ENCODE assay signal across 16 cellular contexts in the genomic region with DNA sequence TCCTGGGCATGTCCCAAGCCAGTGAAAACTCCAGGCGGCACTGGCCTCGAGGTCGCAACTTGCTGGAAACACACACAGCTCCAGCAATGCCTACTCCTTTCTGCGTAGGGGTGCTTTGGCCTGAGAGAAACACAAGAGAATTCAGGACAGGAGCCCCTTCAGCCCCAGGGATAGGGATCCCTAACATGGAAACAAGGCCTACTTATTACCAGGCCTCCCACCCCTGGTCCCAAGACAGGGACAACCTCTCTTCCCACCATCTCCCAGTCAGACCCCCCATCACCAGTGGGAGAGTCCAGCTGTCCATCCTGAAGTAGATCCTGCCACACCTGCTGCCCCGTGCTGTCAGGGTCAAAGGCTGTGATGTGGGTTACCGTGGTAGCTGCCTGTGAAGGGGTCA. TPM values are rescaled to one million over a fixed set of nuclear protein-coding genes. Genes with fewer than 3 reads are reported as not detected.
DNase-seq lines count a peak whose midpoint lies in the region; ATAC-seq, FAIRE-seq and TF ChIP-seq lines count a peak whose summit lies in the region.
"Had no signal": no experiment of that assay in that cellular context is flagged by ENCODE, and none has a peak within 500 bp of the region (broad histone marks: within the 10 kb centered on the region; RNA-seq: fewer than 3 reads in every experiment).

No MANE protein-coding gene starts in this region.

- no peak overlapping the region for H2BK12ac ChIP-seq in neuronal stem cell (ENCODE audit: low read length)

- no TSS peak for BruUV-seq in GM12878 (replicated peaks; lab: Mats Ljungman, UMichigan)

- H4K20me1 ChIP-seq in GM12878 (ENCODE audit: control insufficient read depth, insufficient read depth): no peaks in the 10 kb centered on the region

- H2BK15ac ChIP-seq in neuronal stem cell (ENCODE audit: low read length): no peak overlapping the region

- SMC1A ChIA-PET in GM12878 (lab: Charles Lee; ENCODE audit: uncharacterized antibody, unreplicated experiment): interaction anchor here (1.7 kb wide), 1 partner anchor 79 kb away, joined by 3 read pairs; no protein-coding TSS in a partner anchor

- 96% methylated on average over 6 of the region's 6 CpGs for WGBS in GM12878 (ENCODE audit: insufficient coverage, insufficient replicate concordance, low lambda C conversion rate, missing lambda C conversion rate)
- no CpG with 5 or more reads among the region's 6 CpGs for whole genome bisulfite sequencing in neuronal stem cell (ENCODE audit: extremely low coverage in 2 of 2, insufficient read length in 2 of 2, insufficient replicate concordance in 1 of 2), 2 donors

- TF ChIP-seq RAD21 in GM12878 (IDR thresholded peaks at IDR 0.05; ENCODE audit: insufficient read depth, low read depth, low read length): no peak

- no peak overlapping the region for H4K8ac ChIP-seq in neuronal stem cell (ENCODE audit: low read depth, low read length)

- no peak overlapping the region for H4K91ac ChIP-seq in neuronal stem cell (ENCODE audit: low read depth, low read length, poor library complexity)

- intact Hi-C loops in GM12878 (cut with micrococcal nuclease; ENCODE audit: unreplicated experiment): no loop called here

- POLR2A ChIA-PET in GM12878 (lab: Charles Lee): interaction anchor here (1.1 to 2.3 kb wide), 3 partner anchors 8 to 13 kb away, joined by 3 to 8 read pairs (median 4); partner anchors contain the start of genes CREB3 and TLN1

- TF ChIP-seq POLR2A in GM12878 (IDR thresholded peaks at IDR 0.05; ENCODE audit: low read depth, low read length): peak; percentile 30; the same call in 1 of the 2 replicates

- H3K36me3 ChIP-seq in GM12878 (ENCODE audit: control insufficient read depth in 2 of 2, insufficient read depth in 2 of 2, low read length in 1 of 2) (peaks cover 36 to 55% of the 10 kb centered on the region in 2 experiments), neuronal stem cell (replicated peaks in 1 of 2; ENCODE audit: control insufficient read depth in 2 of 2, insufficient read depth in 2 of 2, low read length in 2 of 2) (peaks cover 81 to 98% of the 10 kb centered on the region in 2 donors)

- H3K4me1 ChIP-seq in GM12878 (ENCODE audit: control insufficient read depth, insufficient read depth, low read length): no peaks in the 10 kb centered on the region; the same call in 1 of the 2 replicates
- peaks cover 2 to 3% of the 10 kb centered on the region in 2 donors for H3K4me1 ChIP-seq in neuronal stem cell (ENCODE audit: control insufficient read depth in 2 of 2, insufficient read depth in 1 of 2, low read depth in 1 of 2, low read length in 2 of 2)

- H3K4ac ChIP-seq in neuronal stem cell (ENCODE audit: low read length): no peak overlapping the region

- no peak overlapping the region for H3K9ac ChIP-seq in GM12878 (ENCODE audit: control insufficient read depth, insufficient read depth, low read length)
- peak overlapping the region; percentile 9 for H3K9ac ChIP-seq in neuronal stem cell (ENCODE audit: low read depth, low read length, poor library complexity)
- H3K9ac ChIP-seq: SK-N-SH had no signal

- no peak overlapping the region for H3K23ac ChIP-seq in neuronal stem cell (ENCODE audit: low read depth, low read length, poor library complexity)

- H3K79me1 ChIP-seq in neuronal stem cell (ENCODE audit: low read depth, low read length): no peaks in the 10 kb centered on the region

- no peak overlapping the region for H2BK120ac ChIP-seq in neuronal stem cell (ENCODE audit: low read depth, low read length)

- in situ Hi-C loops in GM12878 (cut with MboI): no loop called here

- no peak for TF ChIP-seq CTCF in GM12878 (IDR thresholded peaks at IDR 0.05 in 2 of 3, conservative IDR thresholded peaks at IDR 0.05 in 1 of 3; ENCODE audit: control insufficient read depth in 2 of 3, extremely low read depth in 1 of 3, insufficient read depth in 1 of 3, low read depth in 3 of 3, low read length in 3 of 3)

- H2AFZ ChIP-seq in GM12878 (ENCODE audit: control insufficient read depth, low read depth, low read length) (no peak overlapping the region), neuronal stem cell (ENCODE audit: low read length) (no peak overlapping the region)

- ATAC-seq in GM12878 (no peak), HG03439 (IDR thresholded peaks at IDR 0.05; ENCODE audit: unreplicated experiment) (no peak)
- ATAC-seq: T-cell had no signal

- no peak overlapping the region for H2BK5ac ChIP-seq in neuronal stem cell (ENCODE audit: low read length)

- H3K4me3 ChIP-seq in GM12878: no peak overlapping the region
- no peak overlapping the region for H3K4me3 ChIP-seq in neuronal stem cell (ENCODE audit: low read length in 2 of 2)
- H3K4me3 ChIP-seq: Peyer's patch had no signal

- no peak overlapping the region for H3K18ac ChIP-seq in neuronal stem cell (ENCODE audit: low read length)

- no peak overlapping the region for H3K27ac ChIP-seq in GM12878 (ENCODE audit: control insufficient read depth, insufficient read depth)
- H3K27ac ChIP-seq in neuronal stem cell (replicated peaks; ENCODE audit: low read length): no peak overlapping the region
- H3K27ac ChIP-seq: Peyer's patch had no signal

- no peak overlapping the region for H3K4me2 ChIP-seq in GM12878 (ENCODE audit: control insufficient read depth, insufficient read depth)
- H3K4me2 ChIP-seq in neuronal stem cell (ENCODE audit: insufficient read depth, low read length, poor library complexity, severe bottlenecking): no peak overlapping the region
- H3K4me2 ChIP-seq: SK-N-SH had no signal

- no peak overlapping the region for H3K14ac ChIP-seq in neuronal stem cell (ENCODE audit: low read length)

- peaks cover 6% of the 10 kb centered on the region for H3K79me2 ChIP-seq in GM12878 (ENCODE audit: control insufficient read depth, insufficient read depth, low read length)

- FAIRE-seq in GM12878 (lab: Jason Lieb, UNC): no peak

- no peaks in the 10 kb centered on the region for H3K27me3 ChIP-seq in GM12878 (replicated peaks in 1 of 2; ENCODE audit: control insufficient read depth in 2 of 2, insufficient read depth in 2 of 2, low read length in 1 of 2)
- H3K27me3 ChIP-seq in neuronal stem cell (ENCODE audit: control insufficient read depth in 3 of 3, insufficient read depth in 3 of 3, low read depth in 1 of 3, low read length in 3 of 3): no peaks in the 10 kb centered on the region
- H3K27me3 ChIP-seq: Peyer's patch had no signal

- H3K9me3 ChIP-seq in GM12878 (replicated peaks; ENCODE audit: control insufficient read depth, insufficient read depth, low read length) (no peaks in the 10 kb centered on the region), neuronal stem cell (replicated peaks in 1 of 2; ENCODE audit: control insufficient read depth in 2 of 2, insufficient read depth in 1 of 2, low read depth in 1 of 2, low read length in 2 of 2) (no peaks in the 10 kb centered on the region)
- H3K9me3 ChIP-seq: Peyer's patch, SK-N-SH had no signal

- DNase-seq in GM12878 (ENCODE audit: low read depth, low spot score): no peak
- no peak for DNase-seq in neuronal stem cell (ENCODE audit: low spot score)
- no peak for DNase-seq in NCI-H2081 (lab: John Stamatoyannopoulos, UW)
- DNase-seq: CD4-positive, CD25-positive, alpha-beta regulatory T cell; EL; MM.1S; NCI-H1092 treated with DMSO at 0.1 percent for 48 hours; NCI-H2107; NCI-H226; NCI-H524 treated with DMSO at 0.1 percent for 48 hours; Peyer's patch; SHP77; SK-N-SH; T-cell had no signal

- TF ChIP-seq EP300 in GM12878 (IDR thresholded peaks at IDR 0.05; ENCODE audit: borderline replicate concordance in 1 of 2, control insufficient read depth in 1 of 2, low read depth in 2 of 2, low read length in 2 of 2): no peak

- H2AK5ac ChIP-seq in neuronal stem cell (ENCODE audit: low read depth, low read length): no peak overlapping the region

- CTCF ChIA-PET in GM12878 (lab: Yijun Ruan, JAX): no interaction called here

- RAD21 ChIA-PET in GM12878 (lab: Charles Lee; ENCODE audit: unreplicated experiment): no interaction called here

RNA-seq across cellular contexts. Expression of gene CREB3, which starts 7.8 kb away (rescaled TPM):
- 16.9 and 18.1 TPM in 2 replicates for total RNA-seq in GM12878 (2013; cell fraction: nucleolus; rRNA removed)
- total RNA-seq in GM12878 (2014; rRNA removed): 21.6 and 23.4 TPM in 2 replicates
- 18.1 and 18.3 TPM in 2 replicates for total RNA-seq in GM12878 (2014; rRNA removed; fragmentation: Illumina TruSeq; extraction: Trizol)
- total RNA-seq in GM12878 (2021): 21.4 and 22.9 TPM in 2 replicates
- 19.5 TPM for polyA plus RNA-seq in GM12878 (2011; ENCODE audit: low read depth)
- 12.0 and 16.3 TPM in 2 replicates for polyA plus RNA-seq in GM12878 (2011; rRNA removed)
- 22.6 and 25.1 TPM in 2 replicates for polyA plus RNA-seq in GM12878 (2011; cell fraction: cytosol; rRNA removed)
- 15.5 and 19.2 TPM in 2 replicates for polyA plus RNA-seq in GM12878 (2011; cell fraction: nucleus; rRNA removed)
- polyA plus RNA-seq in GM12878 (2012): 32.3 and 35.4 TPM in 2 replicates
- polyA plus RNA-seq in GM12878 (2014; fragmentation: Illumina TruSeq; extraction: Trizol): 17.8 and 20.1 TPM in 2 replicates
- polyA plus RNA-seq in GM12878 (2014; fragmentation: Nextera tagmentation; extraction: Ambion mirVana): 10 to 100 TPM in 1 of 2 experiments, 1 to 10 TPM in 1; 9.8 to 14.1 TPM
- polyA plus RNA-seq in GM12878 (2014; rRNA removed): 19.5 and 20.6 TPM in 2 replicates
- polyA plus RNA-seq in GM12878 (2016; fragmentation: Nextera tagmentation; extraction: Ambion mirVana): 10 to 100 TPM; 33.2 to 38.9 TPM
- polyA minus RNA-seq in GM12878 (2011; rRNA and poly(A)+ RNA removed): 6.6 and 10.3 TPM in 2 replicates
- polyA minus RNA-seq in GM12878 (2011; cell fraction: cytosol; rRNA and poly(A)+ RNA removed): 4.9 and 5.5 TPM in 2 replicates
- polyA minus RNA-seq in GM12878 (2011; cell fraction: nucleus; rRNA and poly(A)+ RNA removed): 6.8 and 9.7 TPM in 2 replicates
- polyA plus RNA-seq in neuronal stem cell (2013, experiment 1 of 2): 23.0 TPM
- 21.8 TPM for polyA plus RNA-seq in neuronal stem cell (2013, experiment 2 of 2)

RNA-seq across cellular contexts. Expression of gene TLN1, which starts 8.2 kb away (rescaled TPM):
- total RNA-seq in GM12878 (2013; cell fraction: nucleolus; rRNA removed): 153 and 188 TPM in 2 replicates
- total RNA-seq in GM12878 (2014; rRNA removed) (119 and 143 TPM in 2 replicates), GM12878 (2014; rRNA removed; fragmentation: Illumina TruSeq; extraction: Trizol) (49.5 and 61.0 TPM in 2 replicates), GM12878 (2021) (305 and 308 TPM in 2 replicates)
- 68.0 TPM for polyA plus RNA-seq in GM12878 (2011; ENCODE audit: low read depth)
- polyA plus RNA-seq in GM12878 (2011; rRNA removed) (30.2 and 69.8 TPM in 2 replicates), GM12878 (2014; fragmentation: Illumina TruSeq; extraction: Trizol) (57.6 and 73.4 TPM in 2 replicates), GM12878 (2014; fragmentation: Nextera tagmentation; extraction: Ambion mirVana) (10 to 100 TPM; 11.6 to 13.2 TPM), GM12878 (2014; rRNA removed) (70.3 and 109 TPM in 2 replicates), GM12878 (2016; fragmentation: Nextera tagmentation; extraction: Ambion mirVana) (10 to 100 TPM; 92.2 to 96.1 TPM)
- polyA plus RNA-seq in GM12878 (2011; cell fraction: cytosol; rRNA removed): 79.3 and 90.4 TPM in 2 replicates
- polyA plus RNA-seq in GM12878 (2011; cell fraction: nucleus; rRNA removed): 131 and 170 TPM in 2 replicates
- 118 and 152 TPM in 2 replicates for polyA plus RNA-seq in GM12878 (2012)
- 205 and 277 TPM in 2 replicates for polyA minus RNA-seq in GM12878 (2011; rRNA and poly(A)+ RNA removed)
- polyA minus RNA-seq in GM12878 (2011; cell fraction: cytosol; rRNA and poly(A)+ RNA removed): 200 and 250 TPM in 2 replicates
- polyA minus RNA-seq in GM12878 (2011; cell fraction: nucleus; rRNA and poly(A)+ RNA removed): 49.8 and 109 TPM in 2 replicates
- 18.4 TPM for polyA plus RNA-seq in neuronal stem cell (2013, experiment 1 of 2)
- 18.5 TPM for polyA plus RNA-seq in neuronal stem cell (2013, experiment 2 of 2)

RNA-seq across cellular contexts. Expression of gene GBA2, which starts 8.8 kb away (rescaled TPM):
- 106 and 126 TPM in 2 replicates for total RNA-seq in GM12878 (2013; cell fraction: nucleolus; rRNA removed)
- total RNA-seq in GM12878 (2014; rRNA removed) (24.2 and 25.3 TPM in 2 replicates), GM12878 (2014; rRNA removed; fragmentation: Illumina TruSeq; extraction: Trizol) (18.6 and 23.4 TPM in 2 replicates), GM12878 (2021) (35.8 and 40.8 TPM in 2 replicates)
- 22.2 TPM for polyA plus RNA-seq in GM12878 (2011; ENCODE audit: low read depth)
- polyA plus RNA-seq in GM12878 (2011; rRNA removed) (35.1 and 44.0 TPM in 2 replicates), GM12878 (2014; fragmentation: Illumina TruSeq; extraction: Trizol) (33.0 and 36.1 TPM in 2 replicates), GM12878 (2014; fragmentation: Nextera tagmentation; extraction: Ambion mirVana) (10 to 100 TPM; 15.3 TPM), GM12878 (2014; rRNA removed) (45.1 and 48.8 TPM in 2 replicates), GM12878 (2016; fragmentation: Nextera tagmentation; extraction: Ambion mirVana) (10 to 100 TPM; 27.4 to 30.8 TPM)
- polyA plus RNA-seq in GM12878 (2011; cell fraction: cytosol; rRNA removed): 41.4 and 54.0 TPM in 2 replicates
- 261 and 281 TPM in 2 replicates for polyA plus RNA-seq in GM12878 (2011; cell fraction: nucleus; rRNA removed)
- polyA plus RNA-seq in GM12878 (2012): 29.4 and 33.7 TPM in 2 replicates
- 45.0 and 53.6 TPM in 2 replicates for polyA minus RNA-seq in GM12878 (2011; rRNA and poly(A)+ RNA removed)
- polyA minus RNA-seq in GM12878 (2011; cell fraction: cytosol; rRNA and poly(A)+ RNA removed): 10.7 and 13.1 TPM in 2 replicates
- polyA minus RNA-seq in GM12878 (2011; cell fraction: nucleus; rRNA and poly(A)+ RNA removed): 48.5 and 85.3 TPM in 2 replicates
- 52.1 TPM for polyA plus RNA-seq in neuronal stem cell (2013, experiment 1 of 2)
- polyA plus RNA-seq in neuronal stem cell (2013, experiment 2 of 2): 51.9 TPM

RNA-seq across cellular contexts. Expression of gene RGP1, which starts 8.8 kb away (rescaled TPM):
- total RNA-seq in GM12878 (2013; cell fraction: nucleolus; rRNA removed): 27.0 and 30.8 TPM in 2 replicates
- total RNA-seq in GM12878 (2014; rRNA removed) (7.6 and 8.3 TPM in 2 replicates), GM12878 (2014; rRNA removed; fragmentation: Illumina TruSeq; extraction: Trizol) (7.1 and 7.3 TPM in 2 replicates), GM12878 (2021) (13.7 and 14.9 TPM in 2 replicates)
- 4.9 TPM for polyA plus RNA-seq in GM12878 (2011; ENCODE audit: low read depth)
- polyA plus RNA-seq in GM12878 (2011; rRNA removed) (11.5 and 13.7 TPM in 2 replicates), GM12878 (2014; fragmentation: Illumina TruSeq; extraction: Trizol) (8.0 and 8.8 TPM in 2 replicates), GM12878 (2014; fragmentation: Nextera tagmentation; extraction: Ambion mirVana) (under 1 TPM; 0.44 to 0.89 TPM), GM12878 (2014; rRNA removed) (8.2 and 8.4 TPM in 2 replicates), GM12878 (2016; fragmentation: Nextera tagmentation; extraction: Ambion mirVana) (1 to 10 TPM; 3.4 to 3.6 TPM)
- polyA plus RNA-seq in GM12878 (2011; cell fraction: cytosol; rRNA removed): 10.3 and 11.3 TPM in 2 replicates
- 27.3 and 28.4 TPM in 2 replicates for polyA plus RNA-seq in GM12878 (2011; cell fraction: nucleus; rRNA removed)
- polyA plus RNA-seq in GM12878 (2012): 7.4 and 7.7 TPM in 2 replicates
- 16.1 and 21.4 TPM in 2 replicates for polyA minus RNA-seq in GM12878 (2011; rRNA and poly(A)+ RNA removed)
- polyA minus RNA-seq in GM12878 (2011; cell fraction: cytosol; rRNA and poly(A)+ RNA removed): 5.6 and 6.5 TPM in 2 replicates
- polyA minus RNA-seq in GM12878 (2011; cell fraction: nucleus; rRNA and poly(A)+ RNA removed): 14.9 and 22.0 TPM in 2 replicates
- 12.1 TPM for polyA plus RNA-seq in neuronal stem cell (2013, experiment 1 of 2)
- polyA plus RNA-seq in neuronal stem cell (2013, experiment 2 of 2): 12.7 TPM

RNA-seq across cellular contexts. Expression of gene MSMP, which starts 13.8 kb away (rescaled TPM):
- not detected in 2 replicates for total RNA-seq in GM12878 (2013; cell fraction: nucleolus; rRNA removed)
- total RNA-seq in GM12878 (2014; rRNA removed) (not detected in 2 replicates), GM12878 (2014; rRNA removed; fragmentation: Illumina TruSeq; extraction: Trizol) (not detected in 2 replicates), GM12878 (2021) (1.1 and 2.4 TPM in 2 replicates)
- polyA plus RNA-seq in GM12878 (2011; ENCODE audit: low read depth): not detected
- polyA plus RNA-seq in GM12878 (2011; rRNA removed) (not detected in 2 replicates), GM12878 (2014; fragmentation: Illumina TruSeq; extraction: Trizol) (0.47 TPM in 1 of 2 replicates, not detected in the other), GM12878 (2014; fragmentation: Nextera tagmentation; extraction: Ambion mirVana) (under 1 TPM; 0.33 to 0.90 TPM), GM12878 (2014; rRNA removed) (not detected in 2 replicates), GM12878 (2016; fragmentation: Nextera tagmentation; extraction: Ambion mirVana) (1 to 10 TPM in 1 of 2 experiments, under 1 TPM in 1; 0.82 to 1.5 TPM)
- 0.51 TPM in 1 of 2 replicates, not detected in the other for polyA plus RNA-seq in GM12878 (2011; cell fraction: cytosol; rRNA removed)
- 0.43 TPM in 1 of 2 replicates, not detected in the other for polyA plus RNA-seq in GM12878 (2011; cell fraction: nucleus; rRNA removed)
- not detected in 2 replicates for polyA plus RNA-seq in GM12878 (2012)
- 0.77 TPM in 1 of 2 replicates, not detected in the other for polyA minus RNA-seq in GM12878 (2011; rRNA and poly(A)+ RNA removed)
- not detected in 2 replicates for polyA minus RNA-seq in GM12878 (2011; cell fraction: cytosol; rRNA and poly(A)+ RNA removed)
- polyA minus RNA-seq in GM12878 (2011; cell fraction: nucleus; rRNA and poly(A)+ RNA removed): not detected in 2 replicates
- polyA plus RNA-seq in neuronal stem cell (2013, experiment 1 of 2): 0.18 TPM
- polyA plus RNA-seq in neuronal stem cell (2013, experiment 2 of 2): 0.22 TPM
- total RNA-seq: CD4-positive, CD25-positive, alpha-beta regulatory T cell; H4; Peyer's patch had no signal
